ENCODE assay signal across 30 cellular contexts in the genomic region with DNA sequence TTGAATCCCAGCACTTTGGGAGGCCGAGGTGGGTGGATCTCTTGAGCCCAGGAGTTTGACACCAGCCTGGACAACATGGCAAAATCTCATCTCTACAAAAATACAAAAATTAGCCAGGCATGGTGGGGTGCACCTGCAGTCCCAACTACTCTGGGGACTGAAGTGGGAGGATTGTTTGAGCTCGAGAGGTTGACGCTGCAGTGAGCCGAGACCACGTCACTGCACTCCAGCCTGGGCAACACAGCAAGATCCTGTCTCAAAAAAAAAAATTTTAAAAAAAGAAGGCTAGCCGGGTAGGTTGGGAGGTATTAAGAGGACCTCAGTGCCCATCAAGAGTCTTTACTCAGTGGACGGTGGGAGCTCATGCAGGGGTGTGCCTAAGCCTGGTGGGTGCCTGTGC. TPM values are rescaled to one million over a fixed set of nuclear protein-coding genes. Genes with fewer than 3 reads are reported as not detected.
"Had no signal": no experiment of that assay in that cellular context is flagged by ENCODE, and none has a peak within 500 bp of the region (broad histone marks: within the 10 kb centered on the region; RNA-seq: fewer than 3 reads in every experiment).

No MANE protein-coding gene starts in this region.

- H3K4me3 ChIP-seq: stomach, suprapubic skin, testis, thoracic aorta, thyroid gland, tibial artery, tibial nerve, transverse colon, upper lobe of left lung, upper lobe of right lung, uterus, vagina had no signal

- H3K9me3 Mint-ChIP-seq: stimulated activated effector memory CD8-positive, alpha-beta T cell treated with anti-CD3 and anti-CD28 coated beads, Interleukin-12 subunit alpha, Interleukin-12 subunit beta, amount 100 ng/mL, for 72 hours; stimulated activated memory B cell treated with anti-CD40 and anti-IgM and Interleukin-4, amounts not matched to agents 10 μg/mL and 1 μg/mL and 100 μg/mL, for 72 hours; stimulated activated naive B cell treated with anti-CD40 and anti-IgM and Interleukin-4, amounts not matched to agents 10 μg/mL and 1 μg/mL and 100 μg/mL, for 72 hours; stimulated activated naive CD8-positive, alpha-beta T cell treated with anti-CD3 and anti-CD28 coated beads, Interleukin-15, amount 100 ng/mL, for 72 hours; stimulated activated naive CD8-positive, alpha-beta T cell treated with anti-CD3 and anti-CD28 coated beads, Interleukin-15, Interleukin-2, amounts not matched to agents 100 ng/mL and 50 ng/mL, for 24 hours; type B pancreatic cell had no signal

- H3K27ac ChIP-seq: stomach, suprapubic skin, testis, thoracic aorta, thyroid gland, tibial artery, tibial nerve, transverse colon, upper lobe of left lung, upper lobe of right lung, uterus, vagina had no signal

- FAIRE-seq: urothelium cell line had no signal

- H3K4me3 Mint-ChIP-seq: stimulated activated effector memory CD8-positive, alpha-beta T cell treated with anti-CD3 and anti-CD28 coated beads, Interleukin-12 subunit alpha, Interleukin-12 subunit beta, amount 100 ng/mL, for 72 hours; stimulated activated memory B cell treated with anti-CD40 and anti-IgM and Interleukin-4, amounts not matched to agents 10 μg/mL and 1 μg/mL and 100 μg/mL, for 72 hours; stimulated activated naive B cell treated with anti-CD40 and anti-IgM and Interleukin-4, amounts not matched to agents 10 μg/mL and 1 μg/mL and 100 μg/mL, for 72 hours; stimulated activated naive CD8-positive, alpha-beta T cell treated with anti-CD3 and anti-CD28 coated beads, Interleukin-15, amount 100 ng/mL, for 72 hours; stimulated activated naive CD8-positive, alpha-beta T cell treated with anti-CD3 and anti-CD28 coated beads, Interleukin-15, Interleukin-2, amounts not matched to agents 100 ng/mL and 50 ng/mL, for 24 hours; type B pancreatic cell had no signal

- ATAC-seq: stimulated activated effector memory CD8-positive, alpha-beta T cell treated with anti-CD3 and anti-CD28 coated beads, Interleukin-12 subunit alpha, Interleukin-12 subunit beta, amount 100 ng/mL, for 72 hours; stimulated activated memory B cell treated with anti-CD40 and anti-IgM and Interleukin-4, amounts not matched to agents 10 μg/mL and 1 μg/mL and 100 μg/mL, for 72 hours; stimulated activated naive B cell treated with anti-CD40 and anti-IgM and Interleukin-4, amounts not matched to agents 10 μg/mL and 1 μg/mL and 100 μg/mL, for 72 hours; stimulated activated naive CD8-positive, alpha-beta T cell treated with anti-CD3 and anti-CD28 coated beads, Interleukin-15, amount 100 ng/mL, for 72 hours; stimulated activated naive CD8-positive, alpha-beta T cell treated with anti-CD3 and anti-CD28 coated beads, Interleukin-15, Interleukin-2, amounts not matched to agents 100 U/mL and 50 U/mL, for 24 hours; upper lobe of right lung had no signal

- H3K36me3 Mint-ChIP-seq: stimulated activated memory B cell treated with anti-CD40 and anti-IgM and Interleukin-4, amounts not matched to agents 10 μg/mL and 1 μg/mL and 100 μg/mL, for 72 hours; stimulated activated naive B cell treated with anti-CD40 and anti-IgM and Interleukin-4, amounts not matched to agents 10 μg/mL and 1 μg/mL and 100 μg/mL, for 72 hours; type B pancreatic cell had no signal

- H3K9me3 ChIP-seq: stomach, suprapubic skin, testis, thoracic aorta, thyroid gland, tibial artery, tibial nerve, transverse colon, upper lobe of left lung, upper lobe of right lung, uterus, vagina had no signal

- H3K27ac Mint-ChIP-seq: stimulated activated effector memory CD8-positive, alpha-beta T cell treated with anti-CD3 and anti-CD28 coated beads, Interleukin-12 subunit alpha, Interleukin-12 subunit beta, amount 100 ng/mL, for 72 hours; stimulated activated memory B cell treated with anti-CD40 and anti-IgM and Interleukin-4, amounts not matched to agents 10 μg/mL and 1 μg/mL and 100 μg/mL, for 72 hours; stimulated activated naive B cell treated with anti-CD40 and anti-IgM and Interleukin-4, amounts not matched to agents 10 μg/mL and 1 μg/mL and 100 μg/mL, for 72 hours; stimulated activated naive CD8-positive, alpha-beta T cell treated with anti-CD3 and anti-CD28 coated beads, Interleukin-15, Interleukin-2, amounts not matched to agents 100 ng/mL and 50 ng/mL, for 24 hours; type B pancreatic cell had no signal

- H3K27me3 ChIP-seq: testis had no signal

- H3K36me3 ChIP-seq: stomach, suprapubic skin, thoracic aorta, thyroid gland, tibial artery, tibial nerve, transverse colon, upper lobe of left lung, upper lobe of right lung, uterus, vagina had no signal

- DNase-seq: stimulated activated CD4-positive, alpha-beta T cell treated with anti-CD3 and anti-CD28 coated beads, Interleukin-2, amount 100 ng/mL, for 48 hours; stimulated activated CD4-positive, alpha-beta T cell treated with anti-CD3 and anti-CD28 coated beads, Interleukin-4, amount 100 ng/mL, for 1 hour; stimulated activated CD4-positive, alpha-beta T cell treated with anti-CD3 and anti-CD28 coated beads, Interleukin-4, amount 100 ng/mL, for 24 hours; stimulated activated CD4-positive, alpha-beta T cell treated with anti-CD3 and anti-CD28 coated beads, Interleukin-4, amount 100 ng/mL, for 4 hours; stimulated activated CD8-positive, alpha-beta memory T cell treated with anti-CD3 and anti-CD28 coated beads, Interleukin-4, amount 100 ng/mL, for 48 hours; stimulated activated naive B cell treated with anti-CD40 and anti-IgM and Interleukin-4, amounts not matched to agents 10 μg/mL and 1 μg/mL and 100 μg/mL, for 72 hours; stimulated activated naive CD4-positive, alpha-beta T cell; stimulated activated naive CD4-positive, alpha-beta T cell treated with Interleukin-2 at 50 U/mL for 16 hours; stimulated activated naive CD8-positive, alpha-beta T cell treated with anti-CD3 and anti-CD28 coated beads, Interleukin-15, amount 100 ng/mL, for 72 hours; stimulated activated naive CD8-positive, alpha-beta T cell treated with anti-CD3 and anti-CD28 coated beads, Interleukin-15, Interleukin-2, amounts not matched to agents 100 U/mL and 50 U/mL, for 24 hours; stomach; substantia nigra; testis; thyroid gland; tibial artery; transverse colon; trophoblast cell; upper lobe of right lung; uterus had no signal

RNA-seq across cellular contexts. Expression of a gene that starts 3.8 kb away (rescaled TPM):
- total RNA-seq: subcutaneous adipose tissue had no signal
